ENCODE assay signal across 24 cellular contexts in genomic region chr3:35276616-35277015, GRCh38.
"Had no signal": no experiment of that assay in that cellular context is flagged by ENCODE, and none has a peak within 500 bp of the region (broad histone marks: within the 10 kb centered on the region; RNA-seq: fewer than 3 reads in every experiment).

No MANE protein-coding gene starts in this region.

- H3K27me3 ChIP-seq: colonic mucosa, esophagus squamous epithelium, gastrocnemius medialis, heart right ventricle, left lung had no signal

- H3K9me3 Mint-ChIP-seq: endodermal cell had no signal

- H3K36me3 ChIP-seq: colonic mucosa, esophagus squamous epithelium, gastrocnemius medialis, heart right ventricle, left lung, lower lobe of right lung had no signal

- H3K27ac Mint-ChIP-seq: dendritic cell treated with granulocyte-macrophage colony-stimulating factor and Interleukin-4, amounts not matched to agents 40 ng/mL and 50 ng/mL, for 4 days; effector memory CD8-positive, alpha-beta T cell; endodermal cell; naive B cell had no signal

- DNase-seq: colonic mucosa; cortex of kidney; effector CD8-positive, alpha-beta T cell; effector memory CD8-positive, alpha-beta T cell; endodermal cell; erythroblast; esophagus squamous epithelium; foreskin fibroblast; foreskin melanocyte; gastrocnemius medialis; glutamatergic neuron; head of caudate nucleus; heart right ventricle; hippocampal formation; left cardiac atrium; left ventricle myocardium superior; lower lobe of right lung; mesendoderm; midbrain; naive B cell had no signal

- H3K36me3 Mint-ChIP-seq: naive B cell had no signal

- H3K9me3 ChIP-seq: colonic mucosa, esophagus squamous epithelium, gastrocnemius medialis, lower lobe of right lung had no signal

- H3K27ac ChIP-seq: colonic mucosa, epithelial cell of prostate, esophagus squamous epithelium, gastrocnemius medialis, heart right ventricle, left lung, lower lobe of right lung had no signal

- H3K4me3 Mint-ChIP-seq: dendritic cell treated with granulocyte-macrophage colony-stimulating factor and Interleukin-4, amounts not matched to agents 40 ng/mL and 50 ng/mL, for 4 days; effector memory CD8-positive, alpha-beta T cell; endodermal cell; naive B cell had no signal

- H3K4me1 Mint-ChIP-seq: endodermal cell, naive B cell had no signal

- H3K4me3 ChIP-seq: colonic mucosa, esophagus squamous epithelium, gastrocnemius medialis, heart right ventricle, left lung, lower lobe of right lung had no signal

- ATAC-seq: effector memory CD8-positive, alpha-beta T cell; esophagus mucosa; gastrocnemius medialis; heart right ventricle; left cardiac atrium; left lung; left ventricle myocardium superior; lower lobe of right lung had no signal

- H3K4me1 ChIP-seq: colonic mucosa, esophagus squamous epithelium, gastrocnemius medialis, heart right ventricle, left lung, lower lobe of right lung had no signal

- H3K27me3 Mint-ChIP-seq: dendritic cell treated with granulocyte-macrophage colony-stimulating factor and Interleukin-4, amounts not matched to agents 40 ng/mL and 50 ng/mL, for 4 days; effector memory CD8-positive, alpha-beta T cell; naive B cell had no signal
